Comparison of ENCODE assay signal across 13 cellular contexts in genomic region chr10:6218692-6219493, GRCh38. TPM values are rescaled to one million over a fixed set of nuclear protein-coding genes. Genes with fewer than 3 reads are reported as not detected.
DNase-seq lines count a peak whose midpoint lies in the region; ATAC-seq, FAIRE-seq and TF ChIP-seq lines count a peak whose summit lies in the region.
"Had no signal": no experiment of that assay in that cellular context is flagged by ENCODE, and none has a peak within 500 bp of the region (broad histone marks: within the 10 kb centered on the region; RNA-seq: fewer than 3 reads in every experiment).

No MANE protein-coding gene starts in this region.

- ATAC-seq in activated naive CD4-positive, alpha-beta T cell treated with anti-CD3 and anti-CD28 coated beads, Interleukin-2, amount 50 U/mL, for 72 hours, result peak in 1 of 2 donors; percentile 16
- no peak for ATAC-seq in GM18907 (IDR thresholded peaks at IDR 0.05; ENCODE audit: unreplicated experiment)
- ATAC-seq: left lobe of liver had no signal

- peaks cover 32 to 60% of the 10 kb centered on the region in 2 donors for H3K36me3 Mint-ChIP-seq in activated naive CD4-positive, alpha-beta T cell treated with anti-CD3 and anti-CD28 coated beads, Interleukin-2, amount 50 U/mL, for 72 hours

- peak overlapping the region; percentile 6 to 30 for H3K27ac Mint-ChIP-seq in activated naive CD4-positive, alpha-beta T cell treated with anti-CD3 and anti-CD28 coated beads, Interleukin-2, amount 50 U/mL, for 72 hours
- H3K27ac Mint-ChIP-seq: IgD-negative memory B cell had no signal

- peaks cover 99% of the 10 kb centered on the region for H3K36me3 ChIP-seq in adipocyte (ENCODE audit: control insufficient read depth, insufficient read depth, low read length, severe bottlenecking)
- peaks cover 69% of the 10 kb centered on the region for H3K36me3 ChIP-seq in iPS-15b (ENCODE audit: control insufficient read depth, insufficient read depth, low read length)
- no peaks in the 10 kb centered on the region for H3K36me3 ChIP-seq in MM.1S (replicated peaks; ENCODE audit: insufficient read depth, low read length)

- no peak for DNase-seq in activated naive CD4-positive, alpha-beta T cell treated with anti-CD3 and anti-CD28 coated beads, Interleukin-2, amount 50 U/mL, for 72 hours (ENCODE audit: low spot score in 2 of 2)
- no peak for DNase-seq in activated naive CD4-positive, alpha-beta T cell treated with anti-CD3 and anti-CD28 coated beads, Interleukin-2, amount 50 U/mL, for 16 hours
- DNase-seq in adipocyte (ENCODE audit: low read depth) (peak; percentile 28), urothelium cell line (ENCODE audit: low spot score) (peak; percentile 59), MM.1S (no peak), NCI-H1417 (lab: John Stamatoyannopoulos, UW) (no peak)
- DNase-seq: stimulated activated CD8-positive, alpha-beta memory T cell treated with anti-CD3 and anti-CD28 coated beads, Interleukin-4, amount 100 ng/mL, for 48 hours had no signal

- FAIRE-seq in urothelium cell line (lab: Jason Lieb, UNC), result no peak
- FAIRE-seq: TTC549 had no signal

- H3K9ac ChIP-seq in adipocyte (ENCODE audit: low read length) (no peak overlapping the region), iPS-15b (ENCODE audit: low read depth, low read length) (peak overlapping the region; percentile 24), MM.1S (ENCODE audit: low read length) (no peak overlapping the region)

- H3F3A ChIP-seq in MM.1S (ENCODE audit: insufficient read depth, low read length), result no peaks in the 10 kb centered on the region

- no peak overlapping the region for H2AFZ ChIP-seq in MM.1S (ENCODE audit: low read length)

- no peaks in the 10 kb centered on the region for H3K9me3 ChIP-seq in adipocyte (ENCODE audit: control insufficient read depth, low read length)
- no peaks in the 10 kb centered on the region for H3K9me3 ChIP-seq in iPS-15b (ENCODE audit: control insufficient read depth, insufficient read depth, low read length)
- H3K9me3 ChIP-seq in MM.1S (replicated peaks; ENCODE audit: insufficient read depth, low read length), result no peaks in the 10 kb centered on the region
- H3K9me3 ChIP-seq: right atrium auricular region had no signal

- no peak overlapping the region for H3K4me2 ChIP-seq in MM.1S (ENCODE audit: low read depth, low read length)

- H3K4me3 ChIP-seq in adipocyte (ENCODE audit: low read length), result no peak overlapping the region
- no peak overlapping the region for H3K4me3 ChIP-seq in iPS-15b (ENCODE audit: low read depth, low read length)
- no peak overlapping the region for H3K4me3 ChIP-seq in MM.1S (ENCODE audit: low read length)
- H3K4me3 ChIP-seq: right atrium auricular region had no signal

- H3K27me3 ChIP-seq in adipocyte (replicated peaks; ENCODE audit: control insufficient read depth, insufficient read depth, low read length) (no peaks in the 10 kb centered on the region), iPS-15b (ENCODE audit: control insufficient read depth, insufficient read depth, low read length) (no peaks in the 10 kb centered on the region), MM.1S (replicated peaks; ENCODE audit: insufficient read depth, low read length) (no peaks in the 10 kb centered on the region)
- H3K27me3 ChIP-seq: right atrium auricular region had no signal

- H3K79me2 ChIP-seq in MM.1S (ENCODE audit: low read length), result no peaks in the 10 kb centered on the region

- H3K9me2 ChIP-seq in MM.1S (replicated peaks; ENCODE audit: insufficient read depth, low read length), result no peaks in the 10 kb centered on the region

- H3K27ac ChIP-seq in MM.1S (ENCODE audit: low read length), result no peak overlapping the region
- H3K27ac ChIP-seq: right atrium auricular region had no signal

- H3K4me1 ChIP-seq in adipocyte (ENCODE audit: control insufficient read depth, insufficient read depth, low read length) (no peaks in the 10 kb centered on the region), iPS-15b (ENCODE audit: control insufficient read depth, insufficient read depth, low read length) (no peaks in the 10 kb centered on the region), MM.1S (ENCODE audit: low read length) (no peaks in the 10 kb centered on the region)
- H3K4me1 ChIP-seq: right atrium auricular region had no signal

- no peaks in the 10 kb centered on the region for H3K9me3 Mint-ChIP-seq in activated naive CD4-positive, alpha-beta T cell treated with anti-CD3 and anti-CD28 coated beads, Interleukin-2, amount 50 U/mL, for 72 hours
- H3K9me3 Mint-ChIP-seq: IgD-negative memory B cell had no signal

- H4K20me1 ChIP-seq in MM.1S (ENCODE audit: insufficient read depth, low read length), result no peaks in the 10 kb centered on the region

- TF ChIP-seq CTCF in MM.1S (IDR thresholded peaks at IDR 0.05; ENCODE audit: low read length), result no peak

RNA-seq across cellular contexts. Expression of gene PFKFB3, which starts 16.2 kb away (rescaled TPM):
- total RNA-seq in activated naive CD4-positive, alpha-beta T cell treated with anti-CD3 and anti-CD28 coated beads, Interleukin-2, amount 50 U/mL, for 72 hours, result 100 to 1,000 TPM in 1 of 2 donors, 10 to 100 TPM in 1; 77.0 to 181 TPM

Comparison
In these comparisons a context has a peak if more than half of its experiments do, and no peak if none do; other contexts are left out.
1. DNase-seq: peak in adipocyte (single experiment) and urothelium cell line (single experiment); none in activated naive CD4-positive, alpha-beta T cell treated with anti-CD3 and anti-CD28 coated beads, Interleukin-2, amount 50 U/mL, for 72 hours (0 of 2), activated naive CD4-positive, alpha-beta T cell treated with anti-CD3 and anti-CD28 coated beads, Interleukin-2, amount 50 U/mL, for 16 hours (single experiment), MM.1S (single experiment) and NCI-H1417 (0 of 3).